8 cellular contexts compared by ENCODE assay signal in the genomic region with DNA sequence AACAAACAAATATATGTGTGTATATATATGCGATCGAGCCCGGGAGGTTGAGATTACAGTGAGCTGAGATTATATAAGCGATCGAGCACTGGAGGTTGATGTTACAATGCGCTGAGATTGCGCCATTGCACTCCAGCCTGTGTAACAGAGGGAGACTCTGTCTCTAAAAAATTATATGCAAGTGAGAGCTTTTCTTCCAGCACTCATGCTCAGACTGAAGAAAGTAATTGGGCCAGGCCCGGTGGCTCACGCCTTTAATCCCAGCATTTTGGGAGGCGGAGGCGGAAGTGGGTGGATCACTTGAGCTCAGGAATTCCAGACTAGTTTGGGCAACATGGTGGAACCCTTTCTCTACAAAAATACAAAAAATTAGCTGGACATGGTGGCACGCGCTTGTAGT.
DNase-seq lines count a peak whose midpoint lies in the region; ATAC-seq and TF ChIP-seq lines count a peak whose summit lies in the region.
"Not testable (repeated sequence)": the region's sequence is repeated elsewhere in the genome, so short reads cannot be mapped to it uniquely, and the experiment has no call there.

No MANE protein-coding gene starts in this region.

- H3K4me3 Mint-ChIP-seq in CD14-positive monocyte (peak overlapping the region; percentile 51 to 89), endothelial cell (ENCODE audit: unreplicated experiment) (peak overlapping the region; percentile 74), neural crest cell (peak overlapping the region; percentile 100)
- peak overlapping the region; percentile 98 for H3K4me3 Mint-ChIP-seq in activated naive CD8-positive, alpha-beta T cell treated with anti-CD3 and anti-CD28 coated beads for 36 hours
- peak overlapping the region; percentile 94 for H3K4me3 Mint-ChIP-seq in stimulated activated naive CD8-positive, alpha-beta T cell treated with anti-CD3 and anti-CD28 coated beads, Interleukin-15, amount 100 ng/mL, for 72 hours

- not testable (repeated sequence) for H3K9ac ChIP-seq in SK-N-MC (ENCODE audit: insufficient read length); iPS-18a (ENCODE audit: low read length)

- H3K36me3 Mint-ChIP-seq in CD14-positive monocyte; endothelial cell (ENCODE audit: low read depth, unreplicated experiment): not testable (repeated sequence)
- peaks cover 11% of the 10 kb centered on the region for H3K36me3 Mint-ChIP-seq in activated naive CD8-positive, alpha-beta T cell treated with anti-CD3 and anti-CD28 coated beads for 36 hours
- peaks cover 11% of the 10 kb centered on the region for H3K36me3 Mint-ChIP-seq in neural crest cell (ENCODE audit: low read depth)

- not testable (repeated sequence) for H3K36me3 ChIP-seq in SK-N-MC (ENCODE audit: insufficient read depth, low read length); iPS-18a (ENCODE audit: control insufficient read depth, low read depth, low read length)

- peak overlapping the region in 4 of 7 donors; percentile 21 to 100 (median 98) for H3K27ac Mint-ChIP-seq in CD14-positive monocyte
- H3K27ac Mint-ChIP-seq in activated naive CD8-positive, alpha-beta T cell treated with anti-CD3 and anti-CD28 coated beads for 36 hours = peak overlapping the region; percentile 99
- not testable (repeated sequence) for H3K27ac Mint-ChIP-seq in endothelial cell (ENCODE audit: unreplicated experiment); neural crest cell (ENCODE audit: unreplicated experiment)
- peak overlapping the region in 1 of 2 donors; percentile 59 for H3K27ac Mint-ChIP-seq in stimulated activated naive CD8-positive, alpha-beta T cell treated with anti-CD3 and anti-CD28 coated beads, Interleukin-15, amount 100 ng/mL, for 72 hours

- not testable (repeated sequence) for H3K9me3 ChIP-seq in SK-N-MC (ENCODE audit: low read depth, low read length); iPS-18a (ENCODE audit: control insufficient read depth, low read depth, low read length)

- H3K4me1 ChIP-seq in iPS-18a (ENCODE audit: control insufficient read depth, low read depth, low read length) = not testable (repeated sequence)

- not testable (repeated sequence) for TF ChIP-seq CTCF in CD14-positive monocyte (IDR thresholded peaks at IDR 0.05); endothelial cell (IDR thresholded peaks at IDR 0.05; ENCODE audit: unreplicated experiment); neural crest cell (conservative IDR thresholded peaks at IDR 0.05)

- not testable (repeated sequence) for H3K27me3 ChIP-seq in iPS-18a (ENCODE audit: control insufficient read depth, insufficient read depth, low read length)

- not testable (repeated sequence) for DNase-seq in CD14-positive monocyte (ENCODE audit: low spot score); SK-N-MC (ENCODE audit: low read depth, low spot score); activated naive CD8-positive, alpha-beta T cell treated with anti-CD3 and anti-CD28 coated beads for 36 hours; endothelial cell (ENCODE audit: low spot score); neural crest cell (ENCODE audit: low read depth, low spot score); stimulated activated naive CD8-positive, alpha-beta T cell treated with anti-CD3 and anti-CD28 coated beads, Interleukin-15, amount 100 ng/mL, for 72 hours
- DNase-seq in HT-29 (ENCODE audit: low spot score) = peak; percentile 28

- not testable (repeated sequence) for ATAC-seq in stimulated activated naive CD8-positive, alpha-beta T cell treated with anti-CD3 and anti-CD28 coated beads, Interleukin-15, amount 100 ng/mL, for 72 hours

- not testable (repeated sequence) for H3K27me3 Mint-ChIP-seq in CD14-positive monocyte (ENCODE audit: low read depth in 3 of 3); activated naive CD8-positive, alpha-beta T cell treated with anti-CD3 and anti-CD28 coated beads for 36 hours; endothelial cell (ENCODE audit: unreplicated experiment); neural crest cell (ENCODE audit: low read depth); stimulated activated naive CD8-positive, alpha-beta T cell treated with anti-CD3 and anti-CD28 coated beads, Interleukin-15, amount 100 ng/mL, for 72 hours

- intact Hi-C loops in CD14-positive monocyte (cut with micrococcal nuclease) = not testable (repeated sequence)

- not testable (repeated sequence) for H3K9me3 Mint-ChIP-seq in CD14-positive monocyte; activated naive CD8-positive, alpha-beta T cell treated with anti-CD3 and anti-CD28 coated beads for 36 hours; endothelial cell (ENCODE audit: unreplicated experiment); neural crest cell; stimulated activated naive CD8-positive, alpha-beta T cell treated with anti-CD3 and anti-CD28 coated beads, Interleukin-15, amount 100 ng/mL, for 72 hours

- H3K4me1 Mint-ChIP-seq in CD14-positive monocyte; activated naive CD8-positive, alpha-beta T cell treated with anti-CD3 and anti-CD28 coated beads for 36 hours; endothelial cell (ENCODE audit: unreplicated experiment); stimulated activated naive CD8-positive, alpha-beta T cell treated with anti-CD3 and anti-CD28 coated beads, Interleukin-15, amount 100 ng/mL, for 72 hours: not testable (repeated sequence)
- peaks cover 10% of the 10 kb centered on the region for H3K4me1 Mint-ChIP-seq in neural crest cell

- not testable (repeated sequence) for H3K27ac ChIP-seq in SK-N-MC; iPS-18a (ENCODE audit: low read length)

- peak overlapping the region; percentile 57 for H3K4me3 ChIP-seq in SK-N-MC
- peak overlapping the region; percentile 75 for H3K4me3 ChIP-seq in iPS-18a (ENCODE audit: low read length)
